In the genomic region with DNA sequence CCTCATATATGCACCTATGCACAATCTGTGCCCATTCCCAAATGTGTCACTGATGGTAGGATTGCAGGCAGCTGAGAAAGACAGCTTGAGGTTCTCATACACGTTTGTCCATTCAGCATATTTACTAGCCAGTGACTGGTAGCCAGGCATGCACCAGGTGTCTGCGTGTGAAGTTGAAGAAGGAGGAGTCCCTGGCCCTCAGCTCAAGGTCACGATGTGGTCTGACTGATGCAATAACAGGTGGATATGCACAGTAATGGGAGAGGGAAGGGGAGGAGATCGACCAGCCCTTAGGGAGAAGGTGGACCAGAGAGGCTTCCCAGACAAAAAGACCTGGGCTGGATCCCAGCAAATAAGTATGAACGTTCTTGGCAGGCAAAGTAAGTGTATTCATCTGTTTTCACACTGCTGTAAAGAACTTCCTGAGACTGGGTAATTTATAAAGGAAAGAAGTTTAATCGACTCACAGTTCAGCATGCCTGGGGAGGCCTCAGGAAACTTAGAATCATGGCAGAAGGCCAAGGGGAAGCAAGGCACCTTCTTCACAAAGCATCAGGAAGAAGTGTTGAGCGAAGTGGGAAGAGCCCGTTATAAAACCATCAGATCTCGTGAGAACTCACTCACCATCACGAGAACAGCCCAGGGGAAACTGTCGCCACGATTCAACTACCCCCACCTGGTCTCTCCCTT, we compare ENCODE assay signal across 20 cellular contexts.
"Had no signal": no experiment of that assay in that cellular context is flagged by ENCODE, and none has a peak within 500 bp of the region (broad histone marks: within the 10 kb centered on the region; RNA-seq: fewer than 3 reads in every experiment).

No MANE protein-coding gene starts in this region.

- H3K9me3 Mint-ChIP-seq: activated naive CD4-positive, alpha-beta T cell treated with anti-CD3 and anti-CD28 coated beads, Interleukin-2, amount 50 U/mL, for 24 hours; activated T-cell treated with anti-CD3 and anti-CD28 coated beads, Interleukin-2, amount 50 U/mL, for 24 hours; central memory CD8-positive, alpha-beta T cell; natural killer cell had no signal

- H3K36me3 ChIP-seq: heart left ventricle, upper lobe of left lung had no signal

- H3K27me3 ChIP-seq: body of pancreas, heart left ventricle, upper lobe of left lung had no signal

- H3K27ac ChIP-seq: body of pancreas, heart left ventricle, upper lobe of left lung had no signal

- H3K36me3 Mint-ChIP-seq: activated CD8-positive, alpha-beta memory T cell treated with anti-CD3 and anti-CD28 coated beads, Interleukin-2, amount 10 ng/mL, durations not matched to agents 7 days and 5 days; activated naive CD4-positive, alpha-beta T cell treated with anti-CD3 and anti-CD28 coated beads, Interleukin-2, amount 50 U/mL, for 24 hours; natural killer cell had no signal

- H3K27ac Mint-ChIP-seq: activated CD8-positive, alpha-beta memory T cell treated with anti-CD3 and anti-CD28 coated beads, Interleukin-2, amount 10 ng/mL, durations not matched to agents 7 days and 5 days; activated naive CD4-positive, alpha-beta T cell treated with anti-CD3 and anti-CD28 coated beads, Interleukin-2, amount 50 U/mL, for 24 hours; activated T-cell treated with anti-CD3 and anti-CD28 coated beads, Interleukin-2, amount 50 U/mL, for 24 hours; endodermal cell; natural killer cell had no signal

- H3K4me1 Mint-ChIP-seq: activated naive CD4-positive, alpha-beta T cell treated with anti-CD3 and anti-CD28 coated beads, Interleukin-2, amount 50 U/mL, for 24 hours; central memory CD8-positive, alpha-beta T cell; endodermal cell had no signal

- H3K4me1 ChIP-seq: body of pancreas, heart left ventricle, upper lobe of left lung had no signal

- ATAC-seq: activated CD8-positive, alpha-beta memory T cell treated with anti-CD3 and anti-CD28 coated beads, Interleukin-2, amount 10 ng/mL, durations not matched to agents 7 days and 5 days; body of pancreas; esophagus mucosa; left colon; mucosa of descending colon; natural killer cell had no signal

- H3K4me3 Mint-ChIP-seq: activated CD8-positive, alpha-beta memory T cell treated with anti-CD3 and anti-CD28 coated beads, Interleukin-2, amount 10 ng/mL, durations not matched to agents 7 days and 5 days; activated naive CD4-positive, alpha-beta T cell treated with anti-CD3 and anti-CD28 coated beads, Interleukin-2, amount 50 U/mL, for 24 hours; activated T-cell treated with anti-CD3 and anti-CD28 coated beads, Interleukin-2, amount 50 U/mL, for 24 hours; central memory CD8-positive, alpha-beta T cell; endodermal cell; natural killer cell had no signal

- DNase-seq: activated CD4-positive, alpha-beta T cell treated with anti-CD3 and anti-CD28 coated beads, Interleukin-2, amount 50 U/mL, for 48 hours; activated CD4-positive, CD25-positive, alpha-beta regulatory T cell treated with anti-CD3 and anti-CD28 coated beads, Interleukin-2, amount 50 U/mL, for 72 hours; activated CD8-positive, alpha-beta memory T cell treated with anti-CD3 and anti-CD28 coated beads, Interleukin-2, amount 10 ng/mL, durations not matched to agents 7 days and 5 days; activated effector memory CD4-positive, alpha-beta T cell treated with Interleukin-2 at 50 U/mL for 16 hours; activated T-cell treated with anti-CD3 and anti-CD28 coated beads, Interleukin-2, amount 50 U/mL, for 24 hours; amniotic stem cell; body of pancreas; endodermal cell; foreskin fibroblast; heart left ventricle; left colon; mucosa of descending colon; natural killer cell; stimulated activated CD4-positive, alpha-beta T cell treated with anti-CD3 and anti-CD28 coated beads, Interleukin-2, amount 100 ng/mL, for 48 hours; stimulated activated naive CD4-positive, alpha-beta T cell treated with Interleukin-2 at 50 U/mL for 16 hours; T-helper 2 cell; upper lobe of left lung had no signal

- H3K9me3 ChIP-seq: body of pancreas, mucosa of descending colon had no signal

- H3K4me3 ChIP-seq: body of pancreas, heart left ventricle, mucosa of descending colon, upper lobe of left lung had no signal

- H3K27me3 Mint-ChIP-seq: activated CD8-positive, alpha-beta memory T cell treated with anti-CD3 and anti-CD28 coated beads, Interleukin-2, amount 10 ng/mL, durations not matched to agents 7 days and 5 days had no signal
